In the genomic region with DNA sequence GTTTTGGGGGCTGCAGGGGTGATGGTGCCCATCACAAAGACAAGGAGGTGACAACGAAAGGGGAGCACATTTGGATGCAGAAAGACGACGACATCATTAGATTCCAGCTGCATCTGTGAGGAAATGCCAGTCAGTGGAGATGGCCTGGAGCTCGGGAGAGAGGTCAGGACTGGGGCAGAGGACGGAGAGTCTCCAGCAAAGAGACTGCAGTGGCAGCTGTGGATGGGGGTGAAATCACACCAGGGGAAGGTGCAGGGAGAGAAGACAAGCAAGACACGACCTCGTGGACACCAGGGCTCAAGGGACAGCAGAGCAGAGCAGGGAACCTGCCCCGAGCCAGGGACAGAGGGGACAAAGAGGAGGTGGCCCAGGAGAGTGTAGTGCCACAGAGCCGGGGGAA, we compare ENCODE assay signal across 23 cellular contexts.
"Had no signal": no experiment of that assay in that cellular context is flagged by ENCODE, and none has a peak within 500 bp of the region (broad histone marks: within the 10 kb centered on the region; RNA-seq: fewer than 3 reads in every experiment).

No MANE protein-coding gene starts in this region.

- H3K27me3 ChIP-seq: brain microvascular endothelial cell, gastroesophageal sphincter, heart right ventricle, suprapubic skin, upper lobe of left lung had no signal

- H3K36me3 Mint-ChIP-seq: activated naive CD8-positive, alpha-beta T cell; naive thymus-derived CD8-positive, alpha-beta T cell; T-cell had no signal

- H3K9me3 ChIP-seq: gastroesophageal sphincter, heart right ventricle, suprapubic skin, upper lobe of left lung had no signal

- H3K9me3 Mint-ChIP-seq: central memory CD8-positive, alpha-beta T cell; effector memory CD8-positive, alpha-beta T cell; naive thymus-derived CD8-positive, alpha-beta T cell; T-cell had no signal

- H3K36me3 ChIP-seq: upper lobe of left lung had no signal

- H3K27me3 Mint-ChIP-seq: activated naive CD8-positive, alpha-beta T cell; central memory CD8-positive, alpha-beta T cell; effector memory CD8-positive, alpha-beta T cell; naive thymus-derived CD8-positive, alpha-beta T cell; T-cell had no signal

- ATAC-seq: activated CD4-positive, CD25-positive, alpha-beta regulatory T cell treated with anti-CD3 and anti-CD28 coated beads, Interleukin-2, amount 50 U/mL, for 24 hours; effector memory CD8-positive, alpha-beta T cell; gastroesophageal sphincter; heart right ventricle; left colon; naive thymus-derived CD8-positive, alpha-beta T cell; T-cell had no signal

- H3K4me3 Mint-ChIP-seq: activated naive CD8-positive, alpha-beta T cell; central memory CD8-positive, alpha-beta T cell; effector memory CD8-positive, alpha-beta T cell; naive thymus-derived CD8-positive, alpha-beta T cell; T-cell had no signal

- H3K27ac Mint-ChIP-seq: activated naive CD8-positive, alpha-beta T cell; effector memory CD8-positive, alpha-beta T cell; naive thymus-derived CD8-positive, alpha-beta T cell; T-cell had no signal

- DNase-seq: activated CD4-positive, alpha-beta T cell treated with anti-CD3 and anti-CD28 coated beads, Interleukin-2, amount 50 U/mL, for 1 hour; activated CD8-positive, alpha-beta memory T cell treated with anti-CD3 and anti-CD28 coated beads for 24 hours; activated gamma-delta T cell treated with Interleukin-2 at 50 U/mL for 16 hours; amygdala; brain microvascular endothelial cell; cortex of kidney; effector memory CD8-positive, alpha-beta T cell; heart right ventricle; left colon; naive thymus-derived CD8-positive, alpha-beta T cell; stimulated activated CD4-positive, alpha-beta T cell treated with anti-CD3 and anti-CD28 coated beads, Interleukin-15, amount 100 ng/mL, for 24 hours; stimulated activated CD4-positive, alpha-beta T cell treated with anti-CD3 and anti-CD28 coated beads, Interleukin-4, amount 100 ng/mL, for 1 hour; stimulated activated naive CD4-positive, alpha-beta T cell treated with Interleukin-2 at 50 U/mL for 16 hours; T-cell; T-helper 9 cell; upper lobe of left lung had no signal

- H3K4me3 ChIP-seq: gastroesophageal sphincter, heart right ventricle, lung, skin epidermis, suprapubic skin, upper lobe of left lung had no signal

- H3K27ac ChIP-seq: suprapubic skin had no signal
